In the genomic region with DNA sequence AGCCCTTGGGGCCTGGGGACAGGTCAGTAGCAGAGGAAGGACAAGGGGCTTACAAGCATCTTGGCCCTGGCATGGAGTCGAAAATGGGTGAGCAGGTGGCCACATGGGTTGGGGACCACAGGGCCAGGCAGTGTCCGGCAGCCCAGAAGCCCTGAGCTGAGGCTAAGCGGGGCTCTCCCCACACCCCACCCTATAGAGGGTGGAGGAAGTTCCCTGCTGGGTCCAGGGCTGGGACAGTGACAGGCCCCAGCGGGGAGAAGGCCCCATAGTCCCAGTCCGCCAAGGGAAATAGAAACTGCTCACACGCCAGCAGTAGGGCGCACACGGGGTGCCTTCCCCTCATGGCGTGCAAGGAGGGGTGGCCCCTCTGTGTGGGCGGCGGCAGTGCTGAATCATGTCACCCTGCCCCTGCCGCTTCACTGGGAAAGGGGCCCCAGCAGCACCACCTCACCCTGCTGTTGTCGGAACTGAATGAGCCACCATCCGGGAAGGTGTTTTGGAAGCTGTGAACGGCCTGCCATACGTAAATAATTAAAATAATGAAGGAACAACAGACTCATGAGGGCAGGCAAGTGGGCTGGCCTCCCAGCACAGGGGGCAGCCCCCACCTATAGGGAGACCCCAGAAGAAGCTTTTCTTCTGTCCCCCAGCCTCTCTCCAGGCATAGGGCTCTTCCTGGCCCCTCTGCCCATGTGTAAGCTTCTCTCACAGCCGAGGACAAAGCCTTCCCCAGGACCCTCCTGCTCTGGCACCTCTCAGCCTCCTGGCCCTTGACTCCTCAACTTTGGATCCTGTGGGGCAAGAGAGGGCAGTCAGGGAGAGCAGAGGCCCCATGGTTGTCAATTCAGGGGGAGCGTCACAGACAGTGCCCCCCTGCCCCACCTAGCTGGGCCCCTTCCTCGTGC, we compare ENCODE assay signal across 9 cellular contexts. TPM values are rescaled to one million over a fixed set of nuclear protein-coding genes. Genes with fewer than 3 reads are reported as not detected.
DNase-seq lines count a peak whose midpoint lies in the region; ATAC-seq and TF ChIP-seq lines count a peak whose summit lies in the region.
"Had no signal": no experiment of that assay in that cellular context is flagged by ENCODE, and none has a peak within 500 bp of the region (broad histone marks: within the 10 kb centered on the region; RNA-seq: fewer than 3 reads in every experiment).

No MANE protein-coding gene starts in this region.

- TF ChIP-seq POLR2A in GM19193 (IDR thresholded peaks at IDR 0.05; ENCODE audit: extremely low read depth, insufficient read depth, insufficient read length) (peak; percentile 75), gastrocnemius medialis (IDR thresholded peaks at IDR 0.05) (no peak)

- H3K27me3 Mint-ChIP-seq in activated CD4-positive, alpha-beta T cell treated with anti-CD3 and anti-CD28 coated beads, Interleukin-2, amount 10 ng/mL, durations not matched to agents 24 days and 14 days: no peaks in the 10 kb centered on the region
- no peaks in the 10 kb centered on the region for H3K27me3 Mint-ChIP-seq in stimulated activated memory B cell treated with anti-CD40 and anti-IgM and Interleukin-4, amounts not matched to agents 10 μg/mL and 1 μg/mL and 100 μg/mL, for 72 hours

- H3K9me3 ChIP-seq in gastrocnemius medialis: no peaks in the 10 kb centered on the region

- in situ Hi-C loops in gastrocnemius medialis (cut with MboI; ENCODE audit: low sequenced_read_pairs in 4 of 4): no loop called here

- H3K27ac Mint-ChIP-seq in activated CD4-positive, alpha-beta T cell treated with anti-CD3 and anti-CD28 coated beads, Interleukin-2, amount 10 ng/mL, durations not matched to agents 24 days and 14 days: peak overlapping the region; percentile 92
- H3K27ac Mint-ChIP-seq in stimulated activated memory B cell treated with anti-CD40 and anti-IgM and Interleukin-4, amounts not matched to agents 10 μg/mL and 1 μg/mL and 100 μg/mL, for 72 hours: peak overlapping the region; percentile 92

- H3K36me3 ChIP-seq in gastrocnemius medialis: no peaks in the 10 kb centered on the region

- peaks cover 0 to 4% (median 0%) of the 10 kb centered on the region in 3 donors for H3K27me3 ChIP-seq in gastrocnemius medialis

- DNase-seq in activated CD4-positive, alpha-beta T cell treated with anti-CD3 and anti-CD28 coated beads, Interleukin-2, amount 10 ng/mL, durations not matched to agents 24 days and 14 days: peak; percentile 92
- no peak for DNase-seq in foreskin melanocyte
- DNase-seq in HT-29 (ENCODE audit: low spot score): no peak
- DNase-seq in gastrocnemius medialis: no peak

- H3K4me3 ChIP-seq in gastrocnemius medialis: no peak overlapping the region

- ATAC-seq in HG03108 (IDR thresholded peaks at IDR 0.05; ENCODE audit: unreplicated experiment) (peak; percentile 52), esophagus mucosa (peak; percentile 17), gastrocnemius medialis (no peak)
- peak; percentile 88 for ATAC-seq in stimulated activated memory B cell treated with anti-CD40 and anti-IgM and Interleukin-4, amounts not matched to agents 10 μg/mL and 1 μg/mL and 100 μg/mL, for 72 hours
- ATAC-seq: Panc1 had no signal

- no peak for TF ChIP-seq CTCF in gastrocnemius medialis (IDR thresholded peaks at IDR 0.05 in 4 of 5, conservative IDR thresholded peaks at IDR 0.05 in 1 of 5)

- no peak overlapping the region for H3K27ac ChIP-seq in gastrocnemius medialis

- peaks cover 3% of the 10 kb centered on the region for H3K36me3 Mint-ChIP-seq in activated CD4-positive, alpha-beta T cell treated with anti-CD3 and anti-CD28 coated beads, Interleukin-2, amount 10 ng/mL, durations not matched to agents 24 days and 14 days (ENCODE audit: low read depth)
- no peaks in the 10 kb centered on the region for H3K36me3 Mint-ChIP-seq in stimulated activated memory B cell treated with anti-CD40 and anti-IgM and Interleukin-4, amounts not matched to agents 10 μg/mL and 1 μg/mL and 100 μg/mL, for 72 hours

- H3K4me3 Mint-ChIP-seq in activated CD4-positive, alpha-beta T cell treated with anti-CD3 and anti-CD28 coated beads, Interleukin-2, amount 10 ng/mL, durations not matched to agents 24 days and 14 days: peak overlapping the region; percentile 70
- H3K4me3 Mint-ChIP-seq in stimulated activated memory B cell treated with anti-CD40 and anti-IgM and Interleukin-4, amounts not matched to agents 10 μg/mL and 1 μg/mL and 100 μg/mL, for 72 hours: peak overlapping the region; percentile 69

- H3K4me1 Mint-ChIP-seq in activated CD4-positive, alpha-beta T cell treated with anti-CD3 and anti-CD28 coated beads, Interleukin-2, amount 10 ng/mL, durations not matched to agents 24 days and 14 days: peaks cover 64% of the 10 kb centered on the region
- H3K4me1 Mint-ChIP-seq in stimulated activated memory B cell treated with anti-CD40 and anti-IgM and Interleukin-4, amounts not matched to agents 10 μg/mL and 1 μg/mL and 100 μg/mL, for 72 hours: peaks cover 81% of the 10 kb centered on the region

- H3K4me1 ChIP-seq in gastrocnemius medialis: no peaks in the 10 kb centered on the region

- intact Hi-C loops in activated CD4-positive, alpha-beta T cell treated with anti-CD3 and anti-CD28 coated beads, Interleukin-2, amount 10 ng/mL, durations not matched to agents 24 days and 14 days (cut with micrococcal nuclease): loop anchor here (1.0 kb wide), 2 partner anchors 12 to 16 kb away; no protein-coding TSS in a partner anchor
- intact Hi-C loops in gastrocnemius medialis (cut with DNase I; ENCODE audit: low total_unique reads): no loop called here

- H3K9me3 Mint-ChIP-seq in activated CD4-positive, alpha-beta T cell treated with anti-CD3 and anti-CD28 coated beads, Interleukin-2, amount 10 ng/mL, durations not matched to agents 24 days and 14 days: peaks cover 3% of the 10 kb centered on the region
- peaks cover 4% of the 10 kb centered on the region for H3K9me3 Mint-ChIP-seq in stimulated activated memory B cell treated with anti-CD40 and anti-IgM and Interleukin-4, amounts not matched to agents 10 μg/mL and 1 μg/mL and 100 μg/mL, for 72 hours

RNA-seq across cellular contexts. Expression of gene DUSP2, which starts 12.7 kb away (rescaled TPM):
- total RNA-seq in activated CD4-positive, alpha-beta T cell treated with anti-CD3 and anti-CD28 coated beads, Interleukin-2, amount 10 ng/mL, durations not matched to agents 24 days and 14 days: 436 and 445 TPM in 2 replicates
- total RNA-seq in esophagus mucosa (1.8 TPM), gastrocnemius medialis (1 to 10 TPM; 1.6 to 4.0 (median 2.9) TPM)
- 73.5 and 75.7 TPM in 2 replicates for total RNA-seq in HT-29 (2014; rRNA removed; shearing (Covaris generic))

RNA-seq across cellular contexts. Expression of gene ASTL, which starts 19.6 kb away (rescaled TPM):
- 2.4 and 3.4 TPM in 2 replicates for total RNA-seq in activated CD4-positive, alpha-beta T cell treated with anti-CD3 and anti-CD28 coated beads, Interleukin-2, amount 10 ng/mL, durations not matched to agents 24 days and 14 days
- total RNA-seq in esophagus mucosa (0.28 TPM), gastrocnemius medialis (not detected)
- 0.18 and 2.5 TPM in 2 replicates for total RNA-seq in HT-29 (2014; rRNA removed; shearing (Covaris generic))

RNA-seq across cellular contexts. Expression of gene ADRA2B, which starts 41.5 kb away (rescaled TPM):
- total RNA-seq in activated CD4-positive, alpha-beta T cell treated with anti-CD3 and anti-CD28 coated beads, Interleukin-2, amount 10 ng/mL, durations not matched to agents 24 days and 14 days: 0.21 TPM in 2 replicates
- total RNA-seq in esophagus mucosa (not detected), gastrocnemius medialis (1 to 10 TPM; 2.4 to 5.6 (median 3.6) TPM)
- total RNA-seq in HT-29 (2014; rRNA removed; shearing (Covaris generic)): 0.46 TPM in 1 of 2 replicates, not detected in the other

RNA-seq across cellular contexts. Expression of gene STARD7, which starts 50.7 kb away (rescaled TPM):
- total RNA-seq in activated CD4-positive, alpha-beta T cell treated with anti-CD3 and anti-CD28 coated beads, Interleukin-2, amount 10 ng/mL, durations not matched to agents 24 days and 14 days: 212 and 217 TPM in 2 replicates
- total RNA-seq in esophagus mucosa: 66.1 TPM
- total RNA-seq in HT-29 (2014; rRNA removed; shearing (Covaris generic)): 133 and 166 TPM in 2 replicates
- 100 to 1,000 TPM; 237 to 512 (median 313) TPM for total RNA-seq in gastrocnemius medialis

Comparison
In these comparisons a context has a peak if more than half of its experiments do, and no peak if none do; other contexts are left out.
1. ATAC-seq: peak in HG03108 (single experiment), esophagus mucosa (single experiment) and stimulated activated memory B cell treated with anti-CD40 and anti-IgM and Interleukin-4, amounts not matched to agents 10 μg/mL and 1 μg/mL and 100 μg/mL, for 72 hours (single experiment); none in gastrocnemius medialis (0 of 2).
2. RNA of gene DUSP2, which starts 12.7 kb away (total RNA-seq): 436 to 445 TPM in activated CD4-positive, alpha-beta T cell treated with anti-CD3 and anti-CD28 coated beads, Interleukin-2, amount 10 ng/mL, durations not matched to agents 24 days and 14 days and 73.5 to 75.7 TPM in HT-29; 1.6 to 4.0 TPM in gastrocnemius medialis and 1.8 TPM in esophagus mucosa (single experiment); every median in the first group is over 10 times any median in the second.